31 cellular contexts compared by ENCODE assay signal in genomic region chr9:129560849-129561248, GRCh38.
DNase-seq lines count a peak whose midpoint lies in the region; ATAC-seq, FAIRE-seq and TF ChIP-seq lines count a peak whose summit lies in the region.
"Had no signal": no experiment of that assay in that cellular context is flagged by ENCODE, and none has a peak within 500 bp of the region (broad histone marks: within the 10 kb centered on the region; RNA-seq: fewer than 3 reads in every experiment).

No MANE protein-coding gene starts in this region.

- H3K27ac Mint-ChIP-seq in glutamatergic neuron (ENCODE audit: unreplicated experiment) (peak overlapping the region; percentile 75), neural crest cell (ENCODE audit: unreplicated experiment) (peak overlapping the region; percentile 65)
- H3K27ac Mint-ChIP-seq: activated naive CD4-positive, alpha-beta T cell treated with anti-CD3 and anti-CD28 coated beads for 36 hours had no signal

- H3K27me3 ChIP-seq in IMR-90 (ENCODE audit: control insufficient read depth, insufficient read depth, low read length): no peaks in the 10 kb centered on the region
- H3K27me3 ChIP-seq: ovary had no signal

- H3K9me3 Mint-ChIP-seq in glutamatergic neuron (ENCODE audit: unreplicated experiment): peaks cover 7% of the 10 kb centered on the region
- no peaks in the 10 kb centered on the region for H3K9me3 Mint-ChIP-seq in neural crest cell
- H3K9me3 Mint-ChIP-seq: activated naive CD4-positive, alpha-beta T cell treated with anti-CD3 and anti-CD28 coated beads for 36 hours; CD4-positive, alpha-beta memory T cell had no signal

- H3K4me1 Mint-ChIP-seq in glutamatergic neuron (ENCODE audit: low read depth, unreplicated experiment) (peaks cover 31% of the 10 kb centered on the region), neural crest cell (peaks cover 64% of the 10 kb centered on the region)

- peak overlapping the region; percentile 10; the same call in 1 of the 2 replicates for H2AK5ac ChIP-seq in IMR-90 (ENCODE audit: low read depth, low read length)

- no peak overlapping the region for H3K4me3 ChIP-seq in A549
- H3K4me3 ChIP-seq in IMR-90 (ENCODE audit: insufficient read depth, low read depth, low read length): no peak overlapping the region
- H3K4me3 ChIP-seq: GM12878, ovary, skin epidermis had no signal

- no peaks in the 10 kb centered on the region for H4K20me1 ChIP-seq in IMR-90 (ENCODE audit: insufficient read depth, low read length)

- H3K18ac ChIP-seq in IMR-90 (ENCODE audit: low read depth, low read length): no peak overlapping the region

- H3K27ac ChIP-seq in A549: peak overlapping the region; percentile 61 to 98; a peak in 5 of 6 replicates
- no peak overlapping the region for H3K27ac ChIP-seq in IMR-90 (ENCODE audit: insufficient read depth, low read length)
- H3K27ac ChIP-seq in caudate nucleus (ENCODE audit: low read depth, low read length): no peak overlapping the region
- H3K27ac ChIP-seq: skin epidermis had no signal

- H3K14ac ChIP-seq in IMR-90 (replicated peaks; ENCODE audit: low read depth, low read length): no peak overlapping the region

- no peak overlapping the region for H3K4ac ChIP-seq in IMR-90 (ENCODE audit: low read depth, low read length)

- CTCF ChIA-PET in A549 (lab: Yijun Ruan, JAX) (interaction anchor here (1.1 to 1.6 kb wide), 4 partner anchors 9 to 429 kb away, joined by 3 to 5 read pairs (median 4); no protein-coding TSS in a partner anchor), IMR-90 (lab: Yijun Ruan, JAX) (no interaction called here)

- WGBS in A549 (ENCODE audit: missing lambda C conversion rate): 91% methylated on average over 13 of the region's 13 CpGs
- WGBS in IMR-90 (ENCODE audit: extremely low coverage in 2 of 2, insufficient read length in 1 of 2), 2 experiments: 97% methylated on average over 11 of the region's 13 CpGs; no CpG with 5 or more reads in 1 of the 2 experiments

- H4K8ac ChIP-seq in IMR-90 (ENCODE audit: low read depth in 2 of 2, low read length in 2 of 2): no peak overlapping the region

- TF ChIP-seq CTCF in A549 (IDR thresholded peaks at IDR 0.05): no peak
- TF ChIP-seq CTCF in IMR-90 (conservative IDR thresholded peaks at IDR 0.05; ENCODE audit: low read depth, low read length): no peak
- no peak for TF ChIP-seq CTCF in glutamatergic neuron (IDR thresholded peaks at IDR 0.05; ENCODE audit: partially characterized antibody, unreplicated experiment)
- no peak for TF ChIP-seq CTCF in neural crest cell (conservative IDR thresholded peaks at IDR 0.05)

- no peaks in the 10 kb centered on the region for H3K36me3 Mint-ChIP-seq in glutamatergic neuron (ENCODE audit: unreplicated experiment)
- no peaks in the 10 kb centered on the region for H3K36me3 Mint-ChIP-seq in neural crest cell (ENCODE audit: low read depth)
- H3K36me3 Mint-ChIP-seq: CD4-positive, alpha-beta memory T cell had no signal

- ATAC-seq in A549 (no peak), IMR-90 (ENCODE audit: low read depth) (no peak)
- ATAC-seq: activated CD4-positive, CD25-positive, alpha-beta regulatory T cell treated with anti-CD3 and anti-CD28 coated beads, Interleukin-2, amount 50 U/mL, for 24 hours; GM12878; left colon; Panc1 had no signal

- H3K9me3 ChIP-seq in A549: no peaks in the 10 kb centered on the region
- H3K9me3 ChIP-seq in IMR-90 (ENCODE audit: control insufficient read depth, insufficient read depth, low read length): no peaks in the 10 kb centered on the region
- H3K9me3 ChIP-seq: ovary had no signal

- H2BK5ac ChIP-seq in IMR-90 (ENCODE audit: low read depth, low read length, poor library complexity, severe bottlenecking): no peak overlapping the region

- no peak for FAIRE-seq in A549 (lab: Jason Lieb, UNC)
- FAIRE-seq: endothelial cell of umbilical vein, GM12878, GM19239, urothelium cell line had no signal

- H3K56ac ChIP-seq in IMR-90 (ENCODE audit: extremely low read depth, insufficient read depth, low read length): no peak overlapping the region

- H2AK9ac ChIP-seq in IMR-90 (replicated peaks; ENCODE audit: low read depth, low read length, poor library complexity): peak overlapping the region; percentile 50

- H4K5ac ChIP-seq in IMR-90 (ENCODE audit: low read depth, low read length): no peak overlapping the region; the same call in 1 of the 2 replicates

- no peak overlapping the region for H4K91ac ChIP-seq in IMR-90 (ENCODE audit: insufficient read depth, low read depth, low read length)

- intact Hi-C loops in IMR-90 (cut with micrococcal nuclease): no loop called here

- peaks cover 13% of the 10 kb centered on the region for H3K9me1 ChIP-seq in IMR-90 (ENCODE audit: insufficient read depth, low read length)

- no peak overlapping the region for H2BK20ac ChIP-seq in IMR-90 (ENCODE audit: low read depth, low read length)

- no peak overlapping the region for H3K9ac ChIP-seq in IMR-90 (ENCODE audit: low read depth, low read length)

- peak overlapping the region; percentile 23 for H2AFZ ChIP-seq in IMR-90 (replicated peaks; ENCODE audit: low read length, poor library complexity)

- POLR2A ChIA-PET in A549 (lab: Yijun Ruan, JAX) (interaction anchor here (0.6 to 2.1 kb wide), 2 partner anchors 9 to 11 kb away, joined by 4 to 6 read pairs; no protein-coding TSS in a partner anchor), IMR-90 (lab: Charles Lee; ENCODE audit: unreplicated experiment) (interaction anchor here (0.5 kb wide), 1 partner anchor 98 kb away, joined by 8 read pairs; no protein-coding TSS in a partner anchor)

- H2BK15ac ChIP-seq in IMR-90 (ENCODE audit: low read depth, low read length): no peak overlapping the region

- H3K4me1 ChIP-seq in A549 (peaks cover 60% of the 10 kb centered on the region), IMR-90 (ENCODE audit: control insufficient read depth, insufficient read depth, low read length) (peaks cover 28% of the 10 kb centered on the region)

- 0 out of 2 replicates have a peak overlapping the region, but pooled peaks have one; percentile 19 for H2BK120ac ChIP-seq in IMR-90 (ENCODE audit: low read depth, low read length)

- no peaks in the 10 kb centered on the region; a peak in 1 of 4 replicates for H3K79me1 ChIP-seq in IMR-90 (ENCODE audit: low read depth in 1 of 2, low read length in 2 of 2)

- BruUV-seq in IMR-90 (replicated peaks; lab: Mats Ljungman, UMichigan): no TSS peak

- TF ChIP-seq EP300 in A549 (IDR thresholded peaks at IDR 0.05): no peak

- TF ChIP-seq RAD21 in A549 (conservative IDR thresholded peaks at IDR 0.05 in 1 of 2, IDR thresholded peaks at IDR 0.05 in 1 of 2): no peak
- TF ChIP-seq RAD21 in IMR-90 (IDR thresholded peaks at IDR 0.05; ENCODE audit: low read length): no peak

- no peak overlapping the region for H3K23ac ChIP-seq in IMR-90 (ENCODE audit: low read depth, low read length)

- DNase-seq in A549 (ENCODE audit: low read depth in 1 of 2, low spot score in 1 of 2) (no peak), IMR-90 (no peak), glutamatergic neuron (no peak), neural crest cell (ENCODE audit: low read depth, low spot score) (no peak), OCI-M2 (lab: John Stamatoyannopoulos, UW; ENCODE audit: unreplicated experiment) (no peak), HT-29 (ENCODE audit: low spot score) (no peak), NCI-H1417 (lab: John Stamatoyannopoulos, UW) (no peak), caudate nucleus (lab: John Stamatoyannopoulos, UW) (no peak)
- DNase-seq: activated CD4-positive, alpha-beta T cell treated with anti-CD3 and anti-CD28 coated beads, Interleukin-2, amount 50 U/mL, for 48 hours; activated CD8-positive, alpha-beta memory T cell treated with anti-CD3 and anti-CD28 coated beads, Interleukin-2, amount 50 U/mL, for 4 hours; activated naive CD4-positive, alpha-beta T cell treated with anti-CD3 and anti-CD28 coated beads for 36 hours; AML-193; CD4-positive, alpha-beta memory T cell; GOT3; hippocampal formation; Karpas-422; left colon; NCI-H2081; NCI-H2227 treated with DMSO at 0.1 percent for 48 hours; NCI-H526; SHP77 treated with DMSO at 0.1 percent for 48 hours; stimulated activated naive CD4-positive, alpha-beta T cell; T-helper 2 cell had no signal

- dilution Hi-C loops in IMR-90 (cut with HindIII; ENCODE audit: low sequenced_read_pairs, unreplicated experiment): no loop called here

- no peak overlapping the region for H3K4me3 Mint-ChIP-seq in glutamatergic neuron (ENCODE audit: unreplicated experiment)
- peak overlapping the region; percentile 45 for H3K4me3 Mint-ChIP-seq in neural crest cell
- H3K4me3 Mint-ChIP-seq: activated naive CD4-positive, alpha-beta T cell treated with anti-CD3 and anti-CD28 coated beads for 36 hours; CD4-positive, alpha-beta memory T cell had no signal

- no peaks in the 10 kb centered on the region for H3K36me3 ChIP-seq in IMR-90 (ENCODE audit: control insufficient read depth, insufficient read depth, low read length)
- H3K36me3 ChIP-seq: ovary had no signal

- TF ChIP-seq POLR2A in A549 (IDR thresholded peaks at IDR 0.05; ENCODE audit: low read length) (no peak), IMR-90 (IDR thresholded peaks at IDR 0.05; ENCODE audit: low read depth, low read length) (no peak)

- in situ Hi-C loops in IMR-90 (cut with MboI; ENCODE audit: low sequenced_read_pairs): no loop called here

- H3K27me3 Mint-ChIP-seq in glutamatergic neuron (ENCODE audit: unreplicated experiment): peaks cover 5% of the 10 kb centered on the region
- no peaks in the 10 kb centered on the region for H3K27me3 Mint-ChIP-seq in neural crest cell (ENCODE audit: low read depth)

- H3K4me2 ChIP-seq in A549 (no peak overlapping the region), IMR-90 (ENCODE audit: low read depth, low read length) (no peak overlapping the region)

TF ChIP-seq in A549, 52 proteins besides CTCF, POLR2A, EP300 and RAD21 (continues in another document):
- TF ChIP-seq BHLHE40 (IDR thresholded peaks at IDR 0.05; ENCODE audit: low read depth, low read length) (no peak), CEBPB (IDR thresholded peaks at IDR 0.05) (no peak), PHF8 (IDR thresholded peaks at IDR 0.05; ENCODE audit: borderline replicate concordance, low read depth) (no peak), MAFK (IDR thresholded peaks at IDR 0.05; ENCODE audit: partially characterized antibody) (no peak), FOXS1 (CRISPR knock-in tag; IDR thresholded peaks at IDR 0.05) (no peak), RARB (CRISPR knock-in tag; IDR thresholded peaks at IDR 0.05) (no peak)

TF ChIP-seq in IMR-90, 13 proteins besides CTCF, POLR2A, EP300 and RAD21 (continues in another document):
- no peak for TF ChIP-seq RFX5 (IDR thresholded peaks at IDR 0.05; ENCODE audit: low read depth, low read length)
- TF ChIP-seq CHD1 (IDR thresholded peaks at IDR 0.05; ENCODE audit: low read depth, low read length): no peak
- no peak for TF ChIP-seq USF2 (IDR thresholded peaks at IDR 0.05; ENCODE audit: low read depth, low read length)
- no peak for TF ChIP-seq NFE2L2 (IDR thresholded peaks at IDR 0.05; ENCODE audit: low read depth, low read length)
- no peak for TF ChIP-seq BHLHE40 (IDR thresholded peaks at IDR 0.05; ENCODE audit: low read depth, low read length)

Comparison
In these comparisons a context has a peak if more than half of its experiments do, and no peak if none do; other contexts are left out.
1. H3K27ac ChIP-seq: peak in A549 (2 of 2); none in IMR-90 (single experiment) and caudate nucleus (single experiment).